1 cellular context compared by ENCODE assay signal in the genomic region with DNA sequence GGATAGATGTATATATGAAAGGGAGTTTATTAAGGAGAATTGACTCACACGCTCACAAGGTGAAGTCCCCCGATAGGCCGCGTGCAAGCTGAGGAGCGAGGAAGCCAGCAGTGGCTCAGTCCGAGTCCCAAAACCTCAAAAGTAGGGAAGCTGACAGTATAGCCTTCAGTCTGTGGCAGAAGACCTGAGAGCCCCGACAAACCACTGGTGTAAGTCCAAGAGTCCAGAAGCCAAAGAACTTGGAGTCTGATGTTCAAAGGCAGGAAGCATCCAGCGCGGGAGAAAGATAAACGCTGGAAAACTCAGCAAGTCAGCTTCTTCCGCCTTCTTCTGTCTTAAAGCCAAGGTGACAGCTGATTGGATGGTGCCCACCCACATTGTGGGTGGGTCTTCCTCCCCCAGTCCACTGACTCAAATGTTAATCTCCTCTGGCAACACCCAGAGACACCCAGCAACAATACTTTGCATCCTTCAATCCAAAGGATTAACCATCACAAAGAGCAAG.
TF ChIP-seq lines count a peak whose summit lies in the region.

No MANE protein-coding gene starts in this region.

TF ChIP-seq in H1, 55 proteins besides CTCF, POLR2A, EP300 and RAD21 (continued from another document):
- TF ChIP-seq, protein P1, sequence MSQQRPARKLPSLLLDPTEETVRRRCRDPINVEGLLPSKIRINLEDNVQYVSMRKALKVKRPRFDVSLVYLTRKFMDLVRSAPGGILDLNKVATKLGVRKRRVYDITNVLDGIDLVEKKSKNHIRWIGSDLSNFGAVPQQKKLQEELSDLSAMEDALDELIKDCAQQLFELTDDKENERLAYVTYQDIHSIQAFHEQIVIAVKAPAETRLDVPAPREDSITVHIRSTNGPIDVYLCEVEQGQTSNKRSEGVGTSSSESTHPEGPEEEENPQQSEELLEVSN (IDR thresholded peaks at IDR 0.05): peak; percentile 67; the same call in 1 of the 2 replicates
- no peak for TF ChIP-seq BCL11A (IDR thresholded peaks at IDR 0.05; ENCODE audit: low read depth in 2 of 2, low read length in 2 of 2)
- peak; percentile 35 for TF ChIP-seq KDM4A (IDR thresholded peaks at IDR 0.05; ENCODE audit: low read depth, low read length, severe bottlenecking)
- peak; percentile 39 for TF ChIP-seq SAP30 (IDR thresholded peaks at IDR 0.05; ENCODE audit: insufficient read depth, insufficient replicate concordance, low read length)
- TF ChIP-seq SIN3A (conservative IDR thresholded peaks at IDR 0.05 in 1 of 2, IDR thresholded peaks at IDR 0.05 in 1 of 2; ENCODE audit: low read depth in 1 of 2, low read length in 2 of 2): peak in 1 of 2 experiments; percentile 49; a peak in 1 of 4 replicates
- no peak for TF ChIP-seq NRF1 (IDR thresholded peaks at IDR 0.05; ENCODE audit: low read depth, low read length)
